Comparison of ENCODE assay signal across 1 cellular context in genomic region chr16:66841366-66841765, GRCh38.
TF ChIP-seq lines count a peak whose summit lies in the region.

No MANE protein-coding gene starts in this region.

TF ChIP-seq in K562, 482 proteins besides CTCF, POLR2A, EP300 and RAD21:
- TF ChIP-seq BRF1 (IDR thresholded peaks at IDR 0.05; ENCODE audit: borderline replicate concordance, extremely low read depth, insufficient read length) (no peak), RBM34 (IDR thresholded peaks at IDR 0.05; ENCODE audit: borderline replicate concordance, insufficient read depth, low read length) (no peak), THAP7 (CRISPR knock-in tag; IDR thresholded peaks at IDR 0.05) (no peak), ZBTB49 (CRISPR knock-in tag; IDR thresholded peaks at IDR 0.05; ENCODE audit: borderline replicate concordance) (no peak), ZC3H11A (IDR thresholded peaks at IDR 0.05; ENCODE audit: low read depth, low read length) (no peak), KDM2B (CRISPR knock-in tag; IDR thresholded peaks at IDR 0.05) (no peak), CBFA2T2 (conservative IDR thresholded peaks at IDR 0.05) (no peak), ZNF551 (CRISPR knock-in tag; IDR thresholded peaks at IDR 0.05) (no peak), NRF1 (conservative IDR thresholded peaks at IDR 0.05 in 1 of 2, IDR thresholded peaks at IDR 0.05 in 1 of 2) (no peak), ZNF764 (CRISPR knock-in tag; IDR thresholded peaks at IDR 0.05; ENCODE audit: low read depth) (no peak), PRDM10 (IDR thresholded peaks at IDR 0.05; ENCODE audit: partially characterized antibody) (no peak), SMAD4 (CRISPR knock-in tag; conservative IDR thresholded peaks at IDR 0.05) (no peak), ESRRA (IDR thresholded peaks at IDR 0.05; ENCODE audit: borderline replicate concordance, low read depth) (no peak), SMAD1 (IDR thresholded peaks at IDR 0.05; ENCODE audit: low read depth, low read length, partially characterized antibody) (no peak), SRSF7 (optimal IDR thresholded peaks at IDR 0.05; ENCODE audit: low read depth, low read length) (no peak), ZBTB1 (CRISPR knock-in tag; IDR thresholded peaks at IDR 0.05; ENCODE audit: borderline replicate concordance, low read depth) (no peak), ZFPM2 (CRISPR knock-in tag; IDR thresholded peaks at IDR 0.05) (no peak), PCBP1 (IDR thresholded peaks at IDR 0.05; ENCODE audit: low read depth, low read length, poor library complexity, severe bottlenecking) (no peak), ZC3H4 (CRISPR knock-in tag; IDR thresholded peaks at IDR 0.05; ENCODE audit: borderline replicate concordance) (no peak), ZNF780A (CRISPR knock-in tag; IDR thresholded peaks at IDR 0.05) (no peak)
